ENCODE assay signal across 18 cellular contexts in genomic region chr5:27290166-27290565, GRCh38.
DNase-seq lines count a peak whose midpoint lies in the region; ATAC-seq and TF ChIP-seq lines count a peak whose summit lies in the region.
"Had no signal": no experiment of that assay in that cellular context is flagged by ENCODE, and none has a peak within 500 bp of the region (broad histone marks: within the 10 kb centered on the region; RNA-seq: fewer than 3 reads in every experiment).

No MANE protein-coding gene starts in this region.

- H3K4me1 Mint-ChIP-seq in HFFc6 (ENCODE audit: low read depth) (peaks cover 37% of the 10 kb centered on the region; the same call in 1 of the 2 replicates), MCF 10A (ENCODE audit: insufficient read depth, unreplicated experiment) (no peaks in the 10 kb centered on the region)
- no peaks in the 10 kb centered on the region for H3K4me1 Mint-ChIP-seq in activated CD4-positive, alpha-beta T cell treated with anti-CD3 and anti-CD28 coated beads for 36 hours
- H3K4me1 Mint-ChIP-seq: CD14-positive monocyte, IgD-negative memory B cell had no signal

- no TSS peak for BruUV-seq in MCF 10A (replicated peaks; lab: Mats Ljungman, UMichigan)

- no peaks in the 10 kb centered on the region for H3K4me1 ChIP-seq in iPS DF 6.9 (ENCODE audit: control insufficient read depth, insufficient read depth, low read length)

- no peak overlapping the region for H3K27ac Mint-ChIP-seq in HFFc6
- no peak overlapping the region for H3K27ac Mint-ChIP-seq in activated CD4-positive, alpha-beta T cell treated with anti-CD3 and anti-CD28 coated beads for 36 hours
- H3K27ac Mint-ChIP-seq in MCF 10A (ENCODE audit: low read depth, unreplicated experiment), result no peak overlapping the region
- H3K27ac Mint-ChIP-seq: CD14-positive monocyte, IgD-negative memory B cell had no signal

- no peaks in the 10 kb centered on the region for H3K27me3 ChIP-seq in iPS DF 6.9 (ENCODE audit: control insufficient read depth, insufficient read depth, low read length)

- WGBS in iPS DF 6.9 (ENCODE audit: insufficient coverage, insufficient read length), result no CpG with 5 or more reads among the region's 1 CpG

- TF ChIP-seq CTCF in HFFc6 (IDR thresholded peaks at IDR 0.05) (no peak), MCF 10A (IDR thresholded peaks at IDR 0.05; ENCODE audit: unreplicated experiment) (no peak)

- POLR2A ChIA-PET in activated CD4-positive, alpha-beta T cell treated with anti-CD3 and anti-CD28 coated beads for 36 hours (lab: Charles Lee), result no interaction called here
- POLR2A ChIA-PET in MCF 10A (lab: Yijun Ruan, JAX), result no interaction called here

- 0 out of 2 replicates have a peak, but pooled peaks cover 8% of the 10 kb centered on the region for H3K9me3 Mint-ChIP-seq in HFFc6
- peaks cover 15% of the 10 kb centered on the region for H3K9me3 Mint-ChIP-seq in activated CD4-positive, alpha-beta T cell treated with anti-CD3 and anti-CD28 coated beads for 36 hours (ENCODE audit: low read depth)
- H3K9me3 Mint-ChIP-seq in MCF 10A (ENCODE audit: unreplicated experiment), result peaks cover 6% of the 10 kb centered on the region

- H3K36me3 ChIP-seq in iPS DF 6.9 (ENCODE audit: control insufficient read depth, insufficient read depth, low read length), result no peaks in the 10 kb centered on the region

- DNase-seq in HFFc6 (no peak), amniotic epithelial cell (ENCODE audit: low read depth) (peak; percentile 8), iPS DF 6.9 (ENCODE audit: low read depth, low spot score) (peak; percentile 13), GM19238 (ENCODE audit: insufficient read length, low spot score) (no peak), MCF 10A (ENCODE audit: unreplicated experiment) (no peak)
- DNase-seq in activated CD4-positive, alpha-beta T cell treated with anti-CD3 and anti-CD28 coated beads for 36 hours, result no peak
- no peak for DNase-seq in stimulated activated CD4-positive, alpha-beta T cell treated with anti-CD3 and anti-CD28 coated beads, Interleukin-4, amount 100 ng/mL, for 1 hour
- DNase-seq: DND-41, GM23248, Kasumi-1, MM.1S, NCI-H1092 treated with DMSO at 0.1 percent for 48 hours, NCI-H146, NCI-H2029 treated with DMSO at 0.1 percent for 48 hours, SW 1271 had no signal

- CTCF ChIA-PET in activated CD4-positive, alpha-beta T cell treated with anti-CD3 and anti-CD28 coated beads for 36 hours (lab: Charles Lee), result no interaction called here
- CTCF ChIA-PET in MCF 10A (lab: Yijun Ruan, JAX), result no interaction called here

- H3K27me3 Mint-ChIP-seq in HFFc6 (ENCODE audit: insufficient read depth), result no peaks in the 10 kb centered on the region; the same call in 1 of the 2 replicates
- no peaks in the 10 kb centered on the region for H3K27me3 Mint-ChIP-seq in activated CD4-positive, alpha-beta T cell treated with anti-CD3 and anti-CD28 coated beads for 36 hours
- H3K27me3 Mint-ChIP-seq in MCF 10A (ENCODE audit: insufficient read depth, unreplicated experiment), result no peaks in the 10 kb centered on the region
- H3K27me3 Mint-ChIP-seq: IgD-negative memory B cell had no signal

- no peak overlapping the region for H3K27ac ChIP-seq in iPS DF 6.9 (ENCODE audit: low read length)
- H3K27ac ChIP-seq: GM23248 had no signal

- no peak overlapping the region for H3K4me3 ChIP-seq in iPS DF 6.9 (ENCODE audit: low read length)
- H3K4me3 ChIP-seq: GM23248 had no signal

- no peak for ATAC-seq in activated CD4-positive, alpha-beta T cell treated with anti-CD3 and anti-CD28 coated beads for 36 hours
- ATAC-seq: Right ventricle myocardium inferior had no signal

- H3K36me3 Mint-ChIP-seq in HFFc6 (ENCODE audit: low read depth) (peaks cover 6% of the 10 kb centered on the region; the same call in 1 of the 2 replicates), MCF 10A (ENCODE audit: insufficient read depth, unreplicated experiment) (no peaks in the 10 kb centered on the region)
- H3K36me3 Mint-ChIP-seq in activated CD4-positive, alpha-beta T cell treated with anti-CD3 and anti-CD28 coated beads for 36 hours (ENCODE audit: low read depth), result no peaks in the 10 kb centered on the region
- H3K36me3 Mint-ChIP-seq: CD14-positive monocyte, IgD-negative memory B cell had no signal

- peaks cover 4% of the 10 kb centered on the region; the same call in 1 of the 2 replicates for H3K9me3 ChIP-seq in iPS DF 6.9 (ENCODE audit: control insufficient read depth, insufficient read depth, low read length)

- intact Hi-C loops in activated CD4-positive, alpha-beta T cell treated with anti-CD3 and anti-CD28 coated beads for 36 hours (cut with DNase I, micrococcal nuclease), result no loop called here
- intact Hi-C loops in MCF 10A (cut with micrococcal nuclease), result no loop called here

- peak overlapping the region; percentile 34; the same call in 1 of the 2 replicates for H3K4me3 Mint-ChIP-seq in HFFc6
- no peak overlapping the region for H3K4me3 Mint-ChIP-seq in activated CD4-positive, alpha-beta T cell treated with anti-CD3 and anti-CD28 coated beads for 36 hours
- H3K4me3 Mint-ChIP-seq in MCF 10A (ENCODE audit: unreplicated experiment), result no peak overlapping the region
- H3K4me3 Mint-ChIP-seq: CD14-positive monocyte, IgD-negative memory B cell had no signal

Comparison
In these comparisons a context has a peak if more than half of its experiments do, and no peak if none do; other contexts are left out.
1. DNase-seq: peak in amniotic epithelial cell (single experiment) and iPS DF 6.9 (single experiment); none in HFFc6 (single experiment), activated CD4-positive, alpha-beta T cell treated with anti-CD3 and anti-CD28 coated beads for 36 hours (single experiment), GM19238 (single experiment), MCF 10A (single experiment) and stimulated activated CD4-positive, alpha-beta T cell treated with anti-CD3 and anti-CD28 coated beads, Interleukin-4, amount 100 ng/mL, for 1 hour (single experiment).